ENCODE assay signal across 1 cellular context in genomic region chr1:25875154-25875855, GRCh38.
A peak's percentile ranks its signal among the peaks of the same experiment; 100 is the strongest.
TF ChIP-seq lines count a peak whose summit lies in the region.

Gene PAQR7 (minus strand): TSS chr1:25875708. CDS start chr1:25863839, 11,869 bp downstream.

TF ChIP-seq in HepG2, 621 proteins besides CTCF, POLR2A, EP300 and RAD21 (continued from another document and continues in another):
- TF ChIP-seq SRSF9 (IDR thresholded peaks at IDR 0.05; ENCODE audit: borderline replicate concordance, insufficient read depth, low read depth, low read length, poor library complexity, severe bottlenecking) (no peak), ZNF296 (CRISPR knock-in tag; conservative IDR thresholded peaks at IDR 0.05) (0 out of 2 replicates have a peak, but pooled peaks have one; percentile 76), GABPA (IDR thresholded peaks at IDR 0.05; ENCODE audit: low read depth, low read length) (peak; percentile 56), GABPA (CRISPR knock-in tag; IDR thresholded peaks at IDR 0.05; ENCODE audit: low read depth) (peak; percentile 62; the same call in 1 of the 2 replicates), MBD4 (IDR thresholded peaks at IDR 0.05; ENCODE audit: borderline replicate concordance, low read length) (no peak), MED8 (CRISPR knock-in tag; IDR thresholded peaks at IDR 0.05; ENCODE audit: insufficient replicate concordance) (no peak), ZGPAT (CRISPR knock-in tag; IDR thresholded peaks at IDR 0.05) (peak; percentile 86), ARID2 (CRISPR knock-in tag; IDR thresholded peaks at IDR 0.05; ENCODE audit: borderline replicate concordance) (peak; percentile 81), ZFP37 (CRISPR knock-in tag; IDR thresholded peaks at IDR 0.05; ENCODE audit: borderline replicate concordance) (no peak), TRIM24 (CRISPR knock-in tag; IDR thresholded peaks at IDR 0.05) (no peak), ZNF773 (CRISPR knock-in tag; IDR thresholded peaks at IDR 0.05; ENCODE audit: borderline replicate concordance) (peak; percentile 51; the same call in 1 of the 2 replicates), PCBP2 (optimal IDR thresholded peaks at IDR 0.05; ENCODE audit: low read depth, low read length, poor library complexity, severe bottlenecking) (no peak), ZZZ3 (CRISPR knock-in tag; IDR thresholded peaks at IDR 0.05; ENCODE audit: borderline replicate concordance) (no peak; the same call in 1 of the 2 replicates), HOXA9 (CRISPR knock-in tag; IDR thresholded peaks at IDR 0.05; ENCODE audit: borderline replicate concordance) (no peak), ZNF740 (CRISPR knock-in tag; IDR thresholded peaks at IDR 0.05) (no peak), DRAP1 (CRISPR knock-in tag; IDR thresholded peaks at IDR 0.05) (peak; percentile 81), ZNF501 (CRISPR knock-in tag; IDR thresholded peaks at IDR 0.05) (peak; percentile 3; the same call in 1 of the 2 replicates), HNRNPLL (IDR thresholded peaks at IDR 0.05; ENCODE audit: low read depth, low read length, poor library complexity, severe bottlenecking) (no peak), NAIF1 (CRISPR knock-in tag; IDR thresholded peaks at IDR 0.05; ENCODE audit: borderline replicate concordance) (peak; percentile 68; the same call in 1 of the 2 replicates), ZFP62 (CRISPR knock-in tag; IDR thresholded peaks at IDR 0.05) (no peak), MAFG (CRISPR knock-in tag; IDR thresholded peaks at IDR 0.05) (no peak), PAXIP1 (CRISPR knock-in tag; conservative IDR thresholded peaks at IDR 0.05) (no peak; the same call in 1 of the 2 replicates), ATM (IDR thresholded peaks at IDR 0.05; ENCODE audit: borderline replicate concordance) (no peak), SP5 (CRISPR knock-in tag; IDR thresholded peaks at IDR 0.05; ENCODE audit: borderline replicate concordance, low read depth) (peak; percentile 81), PBX3 (CRISPR knock-in tag; IDR thresholded peaks at IDR 0.05; ENCODE audit: borderline replicate concordance) (peak; percentile 49; the same call in 1 of the 2 replicates), RCOR2 (CRISPR knock-in tag; IDR thresholded peaks at IDR 0.05) (0 out of 2 replicates have a peak, but pooled peaks have one; percentile 37), U2AF2 (IDR thresholded peaks at IDR 0.05; ENCODE audit: low read depth, low read length) (no peak), NFIB (CRISPR knock-in tag; IDR thresholded peaks at IDR 0.05; ENCODE audit: borderline replicate concordance) (no peak), ZNF275 (CRISPR knock-in tag; IDR thresholded peaks at IDR 0.05; ENCODE audit: borderline replicate concordance) (peak; percentile 66; the same call in 1 of the 2 replicates), ZNF510 (CRISPR knock-in tag; IDR thresholded peaks at IDR 0.05; ENCODE audit: low read depth) (peak; percentile 75; the same call in 1 of the 2 replicates), REST (IDR thresholded peaks at IDR 0.05; ENCODE audit: borderline replicate concordance in 1 of 2, low read depth in 1 of 2, low read length in 2 of 2) (no peak), HINFP (CRISPR knock-in tag; IDR thresholded peaks at IDR 0.05; ENCODE audit: low read depth) (peak; percentile 64; the same call in 1 of the 2 replicates), ZSCAN31 (CRISPR knock-in tag; IDR thresholded peaks at IDR 0.05; ENCODE audit: low read depth) (peak; percentile 63; the same call in 1 of the 2 replicates), ZNF44 (CRISPR knock-in tag; IDR thresholded peaks at IDR 0.05) (no peak), ATRX (CRISPR knock-in tag; IDR thresholded peaks at IDR 0.05; ENCODE audit: borderline replicate concordance) (no peak), TOPORS (CRISPR knock-in tag; IDR thresholded peaks at IDR 0.05) (peak; percentile 92; the same call in 1 of the 2 replicates), ZNF598 (CRISPR knock-in tag; IDR thresholded peaks at IDR 0.05; ENCODE audit: borderline replicate concordance) (no peak), SNAPC5 (CRISPR knock-in tag; IDR thresholded peaks at IDR 0.05; ENCODE audit: borderline replicate concordance) (0 out of 2 replicates have a peak, but pooled peaks have one; percentile 75), ZNF577 (CRISPR knock-in tag; IDR thresholded peaks at IDR 0.05; ENCODE audit: borderline replicate concordance, low read depth) (no peak), ATF7 (IDR thresholded peaks at IDR 0.05) (no peak), ATF7 (CRISPR knock-in tag; IDR thresholded peaks at IDR 0.05) (no peak), CAMTA2 (CRISPR knock-in tag; IDR thresholded peaks at IDR 0.05; ENCODE audit: borderline replicate concordance) (0 out of 2 replicates have a peak, but pooled peaks have one; percentile 57), CSRNP1 (CRISPR knock-in tag; IDR thresholded peaks at IDR 0.05) (peak; percentile 96; the same call in 1 of the 2 replicates), MEF2D (CRISPR knock-in tag; IDR thresholded peaks at IDR 0.05) (no peak), ZNF232 (CRISPR knock-in tag; IDR thresholded peaks at IDR 0.05; ENCODE audit: borderline replicate concordance) (peak; percentile 56; the same call in 1 of the 2 replicates), THYN1 (CRISPR knock-in tag; IDR thresholded peaks at IDR 0.05; ENCODE audit: borderline replicate concordance, low read depth) (no peak), TBX3 (IDR thresholded peaks at IDR 0.05; ENCODE audit: borderline replicate concordance) (no peak), CBX2 (IDR thresholded peaks at IDR 0.05; ENCODE audit: low read depth, low read length) (no peak), CBX2 (CRISPR knock-in tag; IDR thresholded peaks at IDR 0.05; ENCODE audit: low read depth) (0 out of 2 replicates have a peak, but pooled peaks have one; percentile 50), RORA (CRISPR knock-in tag; IDR thresholded peaks at IDR 0.05) (no peak)
